8 cellular contexts compared by ENCODE assay signal in genomic region chr12:7060353-7060954, GRCh38. TPM values are rescaled to one million over a fixed set of nuclear protein-coding genes. Genes with fewer than 3 reads are reported as not detected.
A peak's percentile ranks its signal among the peaks of the same experiment; 100 is the strongest.
DNase-seq lines count a peak whose midpoint lies in the region; ATAC-seq and TF ChIP-seq lines count a peak whose summit lies in the region.
"Had no signal": no experiment of that assay in that cellular context is flagged by ENCODE, and none has a peak within 500 bp of the region (broad histone marks: within the 10 kb centered on the region; RNA-seq: fewer than 3 reads in every experiment).

Gene C1S (plus strand): TSS chr12:7060718. CDS start chr12:7061913, 1,195 bp downstream.

- peaks cover 4 to 10% of the 10 kb centered on the region in 2 experiments; a peak in 3 of 4 replicates for H3K79me1 ChIP-seq in IMR-90 (ENCODE audit: low read depth in 1 of 2, low read length in 2 of 2)

- peak; percentile 99 for ATAC-seq in IMR-90 (ENCODE audit: low read depth)
- ATAC-seq in HG02884 (IDR thresholded peaks at IDR 0.05; ENCODE audit: unreplicated experiment), result no peak

- no peaks in the 10 kb centered on the region for H4K20me1 ChIP-seq in IMR-90 (ENCODE audit: insufficient read depth, low read length)

- peak within 1 kb of the TSS; percentile 96 for H3K4ac ChIP-seq in IMR-90 (ENCODE audit: low read depth, low read length)

- peak within 1 kb of the TSS; percentile 44 for H3K4me3 ChIP-seq in IMR-90 (ENCODE audit: insufficient read depth, low read depth, low read length)
- H3K4me3 ChIP-seq: SK-N-MC had no signal

- H3K56ac ChIP-seq in IMR-90 (ENCODE audit: extremely low read depth, insufficient read depth, low read length), result peak within 1 kb of the TSS; percentile 92

- H4K5ac ChIP-seq in IMR-90 (ENCODE audit: low read depth, low read length), result peak within 1 kb of the TSS; percentile 82

- in situ Hi-C loops in IMR-90 (cut with MboI; ENCODE audit: low sequenced_read_pairs), result loop anchor here (5.0 to 25.0 kb wide), 2 partner anchors 52 to 577 kb away; no protein-coding TSS in a partner anchor

- H2BK5ac ChIP-seq in IMR-90 (ENCODE audit: low read depth, low read length, poor library complexity, severe bottlenecking), result peak within 1 kb of the TSS; percentile 89

- peaks cover 9% of the 10 kb centered on the region for H3K9me1 ChIP-seq in IMR-90 (ENCODE audit: insufficient read depth, low read length)

- peak within 1 kb of the TSS; percentile 80 to 92 for H4K8ac ChIP-seq in IMR-90 (ENCODE audit: low read depth in 2 of 2, low read length in 2 of 2)

- H3K27me3 ChIP-seq in IMR-90 (ENCODE audit: control insufficient read depth, insufficient read depth, low read length), result peaks cover 2% of the 10 kb centered on the region

- no CpG with 5 or more reads among the region's 10 CpGs for WGBS in IMR-90 (ENCODE audit: extremely low coverage in 2 of 2, insufficient read length in 1 of 2), 2 experiments

- H3K36me3 ChIP-seq in IMR-90 (ENCODE audit: control insufficient read depth, insufficient read depth, low read length), result peaks cover 15% of the 10 kb centered on the region; the same call in 1 of the 2 replicates

- H2BK20ac ChIP-seq in IMR-90 (ENCODE audit: low read depth, low read length), result peak within 1 kb of the TSS; percentile 91

- peak within 1 kb of the TSS; percentile 94 for H2BK120ac ChIP-seq in IMR-90 (ENCODE audit: low read depth, low read length)

- CTCF ChIA-PET in IMR-90 (lab: Yijun Ruan, JAX), result interaction anchor here (0.6 to 2.3 kb wide), 10 partner anchors 8 to 84 kb away, joined by 3 to 9 read pairs (median 5); no protein-coding TSS in a partner anchor

- TF ChIP-seq POLR2A in IMR-90 (IDR thresholded peaks at IDR 0.05; ENCODE audit: low read depth, low read length), result peak; percentile 70

- H3K4me1 ChIP-seq in IMR-90 (ENCODE audit: control insufficient read depth, insufficient read depth, low read length), result peaks cover 7% of the 10 kb centered on the region

- intact Hi-C loops in IMR-90 (cut with micrococcal nuclease), result loop anchor here (1.0 to 2.0 kb wide), 7 partner anchors 32 to 578 kb away; partner anchors contain the start of genes C1R and C1RL

- peak within 1 kb of the TSS; percentile 99 for H2AK5ac ChIP-seq in IMR-90 (ENCODE audit: low read depth, low read length)

- TF ChIP-seq CTCF in IMR-90 (conservative IDR thresholded peaks at IDR 0.05; ENCODE audit: low read depth, low read length) (peak; percentile 99), subcutaneous adipose tissue (IDR thresholded peaks at IDR 0.05; ENCODE audit: low read depth) (no peak)

- peak within 1 kb of the TSS; percentile 90 for H3K27ac ChIP-seq in IMR-90 (ENCODE audit: insufficient read depth, low read length)
- H3K27ac ChIP-seq: SK-N-MC had no signal

- no TSS peak for BruUV-seq in IMR-90 (replicated peaks; lab: Mats Ljungman, UMichigan)

- peak within 1 kb of the TSS; percentile 98 for H4K91ac ChIP-seq in IMR-90 (ENCODE audit: insufficient read depth, low read depth, low read length)

- H3K9me3 ChIP-seq in IMR-90 (ENCODE audit: control insufficient read depth, insufficient read depth, low read length), result no peaks in the 10 kb centered on the region

- H3K9ac ChIP-seq in IMR-90 (ENCODE audit: low read depth, low read length), result peak within 1 kb of the TSS; percentile 82

- DNase-seq in IMR-90 (peak; percentile 99), cerebellum (ENCODE audit: low spot score) (peak; percentile 77), left kidney (ENCODE audit: low read depth, low spot score) (peak; percentile 90), cerebellar nuclear complex (lab: John Stamatoyannopoulos, UW) (no peak)
- DNase-seq in activated CD4-positive, CD25-positive, alpha-beta regulatory T cell (lab: John Stamatoyannopoulos, UW), result no peak

- H2BK15ac ChIP-seq in IMR-90 (ENCODE audit: low read depth, low read length), result peak within 1 kb of the TSS; percentile 90; the same call in 2 of the 3 replicates

- H2AFZ ChIP-seq in IMR-90 (replicated peaks; ENCODE audit: low read length, poor library complexity), result peak within 1 kb of the TSS; percentile 94

- peak within 1 kb of the TSS; percentile 88 for H3K18ac ChIP-seq in IMR-90 (ENCODE audit: low read depth, low read length)

- peak within 1 kb of the TSS; percentile 90 for H3K23ac ChIP-seq in IMR-90 (ENCODE audit: low read depth, low read length)

- peak; percentile 99 for TF ChIP-seq RAD21 in IMR-90 (IDR thresholded peaks at IDR 0.05; ENCODE audit: low read length)

- POLR2A ChIA-PET in IMR-90 (lab: Charles Lee; ENCODE audit: unreplicated experiment), result interaction anchor here (0.6 to 0.9 kb wide), 3 partner anchors 33 to 52 kb away, joined by 3 read pairs; no protein-coding TSS in a partner anchor

- peak within 1 kb of the TSS; percentile 97 for H3K14ac ChIP-seq in IMR-90 (replicated peaks; ENCODE audit: low read depth, low read length)

- dilution Hi-C loops in IMR-90 (cut with HindIII; ENCODE audit: low sequenced_read_pairs, unreplicated experiment), result no loop called here

- peak within 1 kb of the TSS; percentile 93 for H2AK9ac ChIP-seq in IMR-90 (replicated peaks; ENCODE audit: low read depth, low read length, poor library complexity)

- H3K4me2 ChIP-seq in IMR-90 (ENCODE audit: low read depth, low read length), result peak within 1 kb of the TSS; percentile 74

TF ChIP-seq in IMR-90, 13 proteins besides CTCF, POLR2A, EP300 and RAD21:
- TF ChIP-seq, protein P1, sequence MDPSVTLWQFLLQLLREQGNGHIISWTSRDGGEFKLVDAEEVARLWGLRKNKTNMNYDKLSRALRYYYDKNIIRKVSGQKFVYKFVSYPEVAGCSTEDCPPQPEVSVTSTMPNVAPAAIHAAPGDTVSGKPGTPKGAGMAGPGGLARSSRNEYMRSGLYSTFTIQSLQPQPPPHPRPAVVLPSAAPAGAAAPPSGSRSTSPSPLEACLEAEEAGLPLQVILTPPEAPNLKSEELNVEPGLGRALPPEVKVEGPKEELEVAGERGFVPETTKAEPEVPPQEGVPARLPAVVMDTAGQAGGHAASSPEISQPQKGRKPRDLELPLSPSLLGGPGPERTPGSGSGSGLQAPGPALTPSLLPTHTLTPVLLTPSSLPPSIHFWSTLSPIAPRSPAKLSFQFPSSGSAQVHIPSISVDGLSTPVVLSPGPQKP (IDR thresholded peaks at IDR 0.05; ENCODE audit: borderline replicate concordance, low read depth, low read length), result no peak
- peak; percentile 98 for TF ChIP-seq SMC3 (IDR thresholded peaks at IDR 0.05; ENCODE audit: low read depth, low read length)
- no peak for TF ChIP-seq RFX5 (IDR thresholded peaks at IDR 0.05; ENCODE audit: low read depth, low read length)
- TF ChIP-seq NFE2L2 (IDR thresholded peaks at IDR 0.05; ENCODE audit: low read depth, low read length), result peak; percentile 98
- no peak for TF ChIP-seq CHD1 (IDR thresholded peaks at IDR 0.05; ENCODE audit: low read depth, low read length)
- TF ChIP-seq MXI1 (IDR thresholded peaks at IDR 0.05; ENCODE audit: borderline replicate concordance, low read depth, low read length), result peak; percentile 43; the same call in 1 of the 2 replicates
- peak; percentile 97 for TF ChIP-seq CEBPB (IDR thresholded peaks at IDR 0.05; ENCODE audit: low read depth, low read length)
- TF ChIP-seq FOS (IDR thresholded peaks at IDR 0.05; ENCODE audit: low read depth, low read length), result no peak
- peak; percentile 19; the same call in 1 of the 2 replicates for TF ChIP-seq BHLHE40 (IDR thresholded peaks at IDR 0.05; ENCODE audit: low read depth, low read length)
- peak; percentile 71; the same call in 1 of the 2 replicates for TF ChIP-seq MAZ (IDR thresholded peaks at IDR 0.05; ENCODE audit: borderline replicate concordance, low read depth, low read length)
- peak; percentile 83 for TF ChIP-seq MAFK (IDR thresholded peaks at IDR 0.05; ENCODE audit: low read depth, low read length)
- TF ChIP-seq, protein P2, sequence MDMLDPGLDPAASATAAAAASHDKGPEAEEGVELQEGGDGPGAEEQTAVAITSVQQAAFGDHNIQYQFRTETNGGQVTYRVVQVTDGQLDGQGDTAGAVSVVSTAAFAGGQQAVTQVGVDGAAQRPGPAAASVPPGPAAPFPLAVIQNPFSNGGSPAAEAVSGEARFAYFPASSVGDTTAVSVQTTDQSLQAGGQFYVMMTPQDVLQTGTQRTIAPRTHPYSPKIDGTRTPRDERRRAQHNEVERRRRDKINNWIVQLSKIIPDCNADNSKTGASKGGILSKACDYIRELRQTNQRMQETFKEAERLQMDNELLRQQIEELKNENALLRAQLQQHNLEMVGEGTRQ (IDR thresholded peaks at IDR 0.05; ENCODE audit: low read depth, low read length), result no peak; the same call in 1 of the 2 replicates
- TF ChIP-seq RCOR1 (IDR thresholded peaks at IDR 0.05; ENCODE audit: insufficient replicate concordance, low read length), result peak; percentile 17
TF ChIP-seq in IMR-90: peak in this region for 8.

RNA-seq across cellular contexts. Expression of gene C1S, which starts in this region (rescaled TPM):
- 34.4 and 49.6 TPM in 2 replicates for total RNA-seq in IMR-90 (2012; rRNA removed)
- 64.1 and 85.4 TPM in 2 replicates for polyA plus RNA-seq in IMR-90 (2012; rRNA removed)
- 38.0 and 64.8 TPM in 2 replicates for polyA plus RNA-seq in IMR-90 (2012; cell fraction: cytosol; rRNA removed)
- polyA plus RNA-seq in IMR-90 (2012; cell fraction: nucleus; rRNA removed; ENCODE audit: low replicate concordance), result 60.2 and 228 TPM in 2 replicates
- 14.7 TPM for total RNA-seq in cerebellum
- total RNA-seq in subcutaneous adipose tissue, result 100 to 1,000 TPM; 328 to 926 (median 676) TPM

Comparison
In these comparisons a context has a peak if more than half of its experiments do, and no peak if none do; other contexts are left out.
1. DNase-seq: peak in IMR-90 (single experiment), cerebellum (single experiment) and left kidney (single experiment); none in cerebellar nuclear complex (0 of 2) and activated CD4-positive, CD25-positive, alpha-beta regulatory T cell (0 of 4).